In the genomic region with DNA sequence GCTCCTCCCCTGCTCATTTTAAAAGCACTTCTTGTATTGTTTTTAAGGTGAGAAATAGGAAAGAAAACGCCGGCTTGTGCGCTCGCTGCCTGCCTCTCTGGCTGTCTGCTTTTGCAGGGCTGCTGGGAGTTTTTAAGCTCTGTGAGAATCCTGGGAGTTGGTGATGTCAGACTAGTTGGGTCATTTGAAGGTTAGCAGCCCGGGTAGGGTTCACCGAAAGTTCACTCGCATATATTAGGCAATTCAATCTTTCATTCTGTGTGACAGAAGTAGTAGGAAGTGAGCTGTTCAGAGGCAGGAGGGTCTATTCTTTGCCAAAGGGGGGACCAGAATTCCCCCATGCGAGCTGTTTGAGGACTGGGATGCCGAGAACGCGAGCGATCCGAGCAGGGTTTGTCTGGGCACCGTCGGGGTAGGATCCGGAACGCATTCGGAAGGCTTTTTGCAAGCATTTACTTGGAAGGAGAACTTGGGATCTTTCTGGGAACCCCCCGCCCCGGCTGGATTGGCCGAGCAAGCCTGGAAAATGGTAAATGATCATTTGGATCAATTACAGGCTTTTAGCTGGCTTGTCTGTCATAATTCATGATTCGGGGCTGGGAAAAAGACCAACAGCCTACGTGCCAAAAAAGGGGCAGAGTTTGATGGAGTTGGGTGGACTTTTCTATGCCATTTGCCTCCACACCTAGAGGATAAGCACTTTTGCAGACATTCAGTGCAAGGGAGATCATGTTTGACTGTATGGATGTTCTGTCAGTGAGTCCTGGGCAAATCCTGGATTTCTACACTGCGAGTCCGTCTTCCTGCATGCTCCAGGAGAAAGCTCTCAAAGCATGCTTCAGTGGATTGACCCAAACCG, we compare ENCODE assay signal across 1 cellular context.
TF ChIP-seq lines count a peak whose summit lies in the region.

A gene (plus strand): TSS at position 261 of the 859 bp plus-strand sequence. CDS start 469 bp downstream, at position 730.

TF ChIP-seq in HEK293, 187 proteins besides CTCF, POLR2A, EP300 and RAD21 (continued from another document):
- TF ChIP-seq, protein P1, sequence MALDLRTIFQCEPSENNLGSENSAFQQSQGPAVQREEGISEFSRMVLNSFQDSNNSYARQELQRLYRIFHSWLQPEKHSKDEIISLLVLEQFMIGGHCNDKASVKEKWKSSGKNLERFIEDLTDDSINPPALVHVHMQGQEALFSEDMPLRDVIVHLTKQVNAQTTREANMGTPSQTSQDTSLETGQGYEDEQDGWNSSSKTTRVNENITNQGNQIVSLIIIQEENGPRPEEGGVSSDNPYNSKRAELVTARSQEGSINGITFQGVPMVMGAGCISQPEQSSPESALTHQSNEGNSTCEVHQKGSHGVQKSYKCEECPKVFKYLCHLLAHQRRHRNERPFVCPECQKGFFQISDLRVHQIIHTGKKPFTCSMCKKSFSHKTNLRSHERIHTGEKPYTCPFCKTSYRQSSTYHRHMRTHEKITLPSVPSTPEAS (tag by site-specific recombination; IDR thresholded peaks at IDR 0.05): no peak
- TF ChIP-seq ZNF600 (tag by site-specific recombination; IDR thresholded peaks at IDR 0.05): peak; percentile 87
- TF ChIP-seq ZNF707 (tag by site-specific recombination; IDR thresholded peaks at IDR 0.05): no peak
- TF ChIP-seq, protein P2, sequence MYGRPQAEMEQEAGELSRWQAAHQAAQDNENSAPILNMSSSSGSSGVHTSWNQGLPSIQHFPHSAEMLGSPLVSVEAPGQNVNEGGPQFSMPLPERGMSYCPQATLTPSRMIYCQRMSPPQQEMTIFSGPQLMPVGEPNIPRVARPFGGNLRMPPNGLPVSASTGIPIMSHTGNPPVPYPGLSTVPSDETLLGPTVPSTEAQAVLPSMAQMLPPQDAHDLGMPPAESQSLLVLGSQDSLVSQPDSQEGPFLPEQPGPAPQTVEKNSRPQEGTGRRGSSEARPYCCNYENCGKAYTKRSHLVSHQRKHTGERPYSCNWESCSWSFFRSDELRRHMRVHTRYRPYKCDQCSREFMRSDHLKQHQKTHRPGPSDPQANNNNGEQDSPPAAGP (tag by site-specific recombination; IDR thresholded peaks at IDR 0.05): no peak
- TF ChIP-seq, protein P3, sequence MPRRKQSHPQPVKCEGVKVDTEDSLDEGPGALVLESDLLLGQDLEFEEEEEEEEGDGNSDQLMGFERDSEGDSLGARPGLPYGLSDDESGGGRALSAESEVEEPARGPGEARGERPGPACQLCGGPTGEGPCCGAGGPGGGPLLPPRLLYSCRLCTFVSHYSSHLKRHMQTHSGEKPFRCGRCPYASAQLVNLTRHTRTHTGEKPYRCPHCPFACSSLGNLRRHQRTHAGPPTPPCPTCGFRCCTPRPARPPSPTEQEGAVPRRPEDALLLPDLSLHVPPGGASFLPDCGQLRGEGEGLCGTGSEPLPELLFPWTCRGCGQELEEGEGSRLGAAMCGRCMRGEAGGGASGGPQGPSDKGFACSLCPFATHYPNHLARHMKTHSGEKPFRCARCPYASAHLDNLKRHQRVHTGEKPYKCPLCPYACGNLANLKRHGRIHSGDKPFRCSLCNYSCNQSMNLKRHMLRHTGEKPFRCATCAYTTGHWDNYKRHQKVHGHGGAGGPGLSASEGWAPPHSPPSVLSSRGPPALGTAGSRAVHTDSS (tag by site-specific recombination; IDR thresholded peaks at IDR 0.05): no peak
- TF ChIP-seq ZNF311 (tag by site-specific recombination; IDR thresholded peaks at IDR 0.05; ENCODE audit: borderline replicate concordance): no peak
- TF ChIP-seq SETDB1 (IDR thresholded peaks at IDR 0.05; ENCODE audit: insufficient read length, low read length): no peak
- no peak for TF ChIP-seq ZNF112 (tag by site-specific recombination; IDR thresholded peaks at IDR 0.05)
- no peak for TF ChIP-seq ZNF214 (tag by site-specific recombination; IDR thresholded peaks at IDR 0.05; ENCODE audit: borderline replicate concordance)
TF ChIP-seq in HEK293: peak in this region for 26.
